In genomic region chr13:75550159-75550567, GRCh38 we compare ENCODE assay signal across 8 cellular contexts. TPM values are rescaled to one million over a fixed set of nuclear protein-coding genes. Genes with fewer than 3 reads are reported as not detected.
A peak's percentile ranks its signal among the peaks of the same experiment; 100 is the strongest.
DNase-seq lines count a peak whose midpoint lies in the region; ATAC-seq and TF ChIP-seq lines count a peak whose summit lies in the region.

No MANE protein-coding gene starts in this region.

- CTCF ChIA-PET in HEK293 (lab: Yijun Ruan, JAX), result interaction anchor here (0.7 to 1.5 kb wide), 3 partner anchors 9 to 68 kb away, joined by 3 to 5 read pairs (median 5); partner anchors contain the start of gene TBC1D4
- CTCF ChIA-PET in activated CD8-positive, alpha-beta T cell treated with anti-CD3 and anti-CD28 coated beads for 36 hours (lab: Charles Lee), result interaction anchor here (0.9 to 2.5 kb wide), 5 partner anchors 13 to 178 kb away, joined by 3 to 10 read pairs (median 3); partner anchors contain the start of genes COMMD6 and TBC1D4

- H3K4me3 ChIP-seq in HEK293 (ENCODE audit: low read depth, low read length) (peak overlapping the region; percentile 78), NB4 (ENCODE audit: low read depth, low read length) (peak overlapping the region; percentile 88), fibroblast of the aortic adventitia (ENCODE audit: low read depth, low read length) (peak overlapping the region; percentile 98), parathyroid adenoma (ENCODE audit: low read depth, low read length) (peak overlapping the region; percentile 85)

- ATAC-seq in activated CD8-positive, alpha-beta T cell treated with anti-CD3 and anti-CD28 coated beads for 36 hours, result peak; percentile 1

- DNase-seq in SKM-1 (lab: John Stamatoyannopoulos, UW; ENCODE audit: unreplicated experiment) (peak; percentile 22), SKM-1 treated with dmso at 0.1 percent for 144 hours (lab: John Stamatoyannopoulos, UW; ENCODE audit: unreplicated experiment) (no peak), NB4 (ENCODE audit: low read depth) (peak; percentile 69), fibroblast of the aortic adventitia (ENCODE audit: low read depth) (peak; percentile 61), ureter (ENCODE audit: low spot score) (no peak)
- peak; percentile 59 for DNase-seq in activated CD8-positive, alpha-beta T cell treated with anti-CD3 and anti-CD28 coated beads for 36 hours

- H3K4me1 ChIP-seq in HEK293 (ENCODE audit: control insufficient read depth, insufficient read depth, low read length), result no peaks in the 10 kb centered on the region
- no peaks in the 10 kb centered on the region for H3K4me1 ChIP-seq in parathyroid adenoma

- peak overlapping the region; percentile 79 for H3K27ac ChIP-seq in HEK293 (ENCODE audit: extremely low read depth, low read depth, low read length)
- H3K27ac ChIP-seq in parathyroid adenoma, result peak overlapping the region; percentile 76

- H3K4me1 Mint-ChIP-seq in activated CD8-positive, alpha-beta T cell treated with anti-CD3 and anti-CD28 coated beads for 36 hours (ENCODE audit: low read depth), result peaks cover 48% of the 10 kb centered on the region

- no peaks in the 10 kb centered on the region for H3K27me3 ChIP-seq in parathyroid adenoma (ENCODE audit: control insufficient read depth, insufficient read depth, low read length)

- H3K27me3 Mint-ChIP-seq in activated CD8-positive, alpha-beta T cell treated with anti-CD3 and anti-CD28 coated beads for 36 hours, result no peaks in the 10 kb centered on the region

- H3K36me3 ChIP-seq in HEK293 (ENCODE audit: control insufficient read depth in 2 of 2, insufficient read depth in 1 of 2, low read length in 2 of 2) (peaks cover 0 to 26% of the 10 kb centered on the region in 2 experiments; a peak in 1 of 3 replicates), parathyroid adenoma (ENCODE audit: control insufficient read depth, insufficient read depth, low read length) (no peaks in the 10 kb centered on the region)

- H3K36me3 Mint-ChIP-seq in activated CD8-positive, alpha-beta T cell treated with anti-CD3 and anti-CD28 coated beads for 36 hours (ENCODE audit: low read depth), result peaks cover 20% of the 10 kb centered on the region

- no peak for TF ChIP-seq POLR2A in NB4 (IDR thresholded peaks at IDR 0.05; ENCODE audit: extremely low read depth, insufficient read length)

- H3K4me2 ChIP-seq in parathyroid adenoma (ENCODE audit: low read length), result peak overlapping the region; percentile 79

- POLR2A ChIA-PET in HEK293 (lab: Yijun Ruan, JAX), result interaction anchor here (0.6 to 2.0 kb wide), 3 partner anchors 12 to 1439 kb away, joined by 4 to 7 read pairs (median 6); partner anchors contain the start of genes COMMD6 and TBC1D4
- POLR2A ChIA-PET in activated CD8-positive, alpha-beta T cell treated with anti-CD3 and anti-CD28 coated beads for 36 hours (lab: Charles Lee), result interaction anchor here (0.7 to 1.1 kb wide), 3 partner anchors 13 to 71 kb away, joined by 3 read pairs; partner anchors contain the start of gene COMMD6

- peaks cover 4% of the 10 kb centered on the region for H3K79me2 ChIP-seq in parathyroid adenoma

- peak overlapping the region; percentile 37 for H3K9ac ChIP-seq in parathyroid adenoma

- intact Hi-C loops in activated CD8-positive, alpha-beta T cell treated with anti-CD3 and anti-CD28 coated beads for 36 hours (cut with micrococcal nuclease), result no loop called here

- TF ChIP-seq CTCF in HEK293 (tag by site-specific recombination; IDR thresholded peaks at IDR 0.05), result no peak
- TF ChIP-seq CTCF in NB4 (IDR thresholded peaks at IDR 0.05; ENCODE audit: low read depth, low read length), result no peak
- no peak for TF ChIP-seq CTCF in activated CD8-positive, alpha-beta T cell treated with anti-CD3 and anti-CD28 coated beads for 36 hours (IDR thresholded peaks at IDR 0.05)
- TF ChIP-seq CTCF in fibroblast of the aortic adventitia (IDR thresholded peaks at IDR 0.05; ENCODE audit: insufficient read depth, low read length), result no peak
- no peak for TF ChIP-seq CTCF in parathyroid adenoma (IDR thresholded peaks at IDR 0.05)

- H3K4me3 Mint-ChIP-seq in activated CD8-positive, alpha-beta T cell treated with anti-CD3 and anti-CD28 coated beads for 36 hours, result peak overlapping the region; percentile 92

- H3K9me3 Mint-ChIP-seq in activated CD8-positive, alpha-beta T cell treated with anti-CD3 and anti-CD28 coated beads for 36 hours, result no peaks in the 10 kb centered on the region

- H3K9me3 ChIP-seq in HEK293 (ENCODE audit: control insufficient read depth, insufficient read depth, low read depth, low read length) (no peaks in the 10 kb centered on the region), parathyroid adenoma (ENCODE audit: control insufficient read depth, low read length) (no peaks in the 10 kb centered on the region)

- peak overlapping the region; percentile 97 for H3K27ac Mint-ChIP-seq in activated CD8-positive, alpha-beta T cell treated with anti-CD3 and anti-CD28 coated beads for 36 hours

- peak overlapping the region; percentile 95 for H2AFZ ChIP-seq in parathyroid adenoma

TF ChIP-seq in HEK293, 187 proteins besides CTCF, POLR2A, EP300 and RAD21 (continues in another document):
- TF ChIP-seq TSHZ1 (tag by site-specific recombination; IDR thresholded peaks at IDR 0.05; ENCODE audit: borderline replicate concordance) (no peak), ZFP37 (tag by site-specific recombination; IDR thresholded peaks at IDR 0.05) (0 out of 2 replicates have a peak, but pooled peaks have one; percentile 22), ZNF426 (tag by site-specific recombination; IDR thresholded peaks at IDR 0.05) (no peak), ZNF335 (tag by site-specific recombination; conservative IDR thresholded peaks at IDR 0.05) (peak; percentile 83), EGR2 (tag by site-specific recombination; IDR thresholded peaks at IDR 0.05; ENCODE audit: low read depth) (peak; percentile 85), ZNF660 (tag by site-specific recombination; IDR thresholded peaks at IDR 0.05) (peak; percentile 64), SP2 (tag by site-specific recombination; IDR thresholded peaks at IDR 0.05) (0 out of 2 replicates have a peak, but pooled peaks have one; percentile 23), KLF8 (tag by site-specific recombination; IDR thresholded peaks at IDR 0.05) (peak; percentile 8; the same call in 1 of the 2 replicates), ZBTB26 (tag by site-specific recombination; optimal IDR thresholded peaks at IDR 0.05) (no peak), SP3 (tag by site-specific recombination; IDR thresholded peaks at IDR 0.05) (peak; percentile 34; the same call in 1 of the 2 replicates), ZEB2 (tag by site-specific recombination; IDR thresholded peaks at IDR 0.05) (peak; percentile 73), ZNF311 (tag by site-specific recombination; IDR thresholded peaks at IDR 0.05; ENCODE audit: borderline replicate concordance) (no peak), FEZF1 (tag by site-specific recombination; IDR thresholded peaks at IDR 0.05) (peak; percentile 77), PRDM1 (tag by site-specific recombination; IDR thresholded peaks at IDR 0.05) (no peak), ZNF530 (tag by site-specific recombination; IDR thresholded peaks at IDR 0.05; ENCODE audit: low read depth) (no peak), ZFHX2 (tag by site-specific recombination; conservative IDR thresholded peaks at IDR 0.05) (peak; percentile 85), ZXDB (tag by site-specific recombination; IDR thresholded peaks at IDR 0.05) (peak; percentile 46)

RNA-seq across cellular contexts. Expression of gene UCHL3, which starts 0.6 kb away (rescaled TPM):
- total RNA-seq in activated CD8-positive, alpha-beta T cell treated with anti-CD3 and anti-CD28 coated beads for 36 hours, result 10 to 100 TPM; 32.9 to 36.4 TPM
- total RNA-seq in fibroblast of the aortic adventitia (ENCODE audit: low replicate concordance), result 39.7 and 44.9 TPM in 2 replicates
- total RNA-seq in ureter, result 46.1 TPM

RNA-seq across cellular contexts. Expression of gene COMMD6, which starts 12.5 kb away (rescaled TPM):
- 100 to 1,000 TPM; 114 to 116 TPM for total RNA-seq in activated CD8-positive, alpha-beta T cell treated with anti-CD3 and anti-CD28 coated beads for 36 hours
- 59.2 and 126 TPM in 2 replicates for total RNA-seq in fibroblast of the aortic adventitia (ENCODE audit: low replicate concordance)
- 166 TPM for total RNA-seq in ureter

Comparison
In these comparisons a context has a peak if more than half of its experiments do, and no peak if none do; other contexts are left out.
1. DNase-seq: peak in SKM-1 (single experiment), NB4 (single experiment), activated CD8-positive, alpha-beta T cell treated with anti-CD3 and anti-CD28 coated beads for 36 hours (single experiment) and fibroblast of the aortic adventitia (single experiment); none in SKM-1 treated with dmso at 0.1 percent for 144 hours (single experiment) and ureter (single experiment).
2. Peak in every context shown above with its lines, with median percentiles within 50 percentile points of each other: H3K4me3 ChIP-seq.